Comparison of ENCODE assay signal across 1 cellular context in the genomic region with DNA sequence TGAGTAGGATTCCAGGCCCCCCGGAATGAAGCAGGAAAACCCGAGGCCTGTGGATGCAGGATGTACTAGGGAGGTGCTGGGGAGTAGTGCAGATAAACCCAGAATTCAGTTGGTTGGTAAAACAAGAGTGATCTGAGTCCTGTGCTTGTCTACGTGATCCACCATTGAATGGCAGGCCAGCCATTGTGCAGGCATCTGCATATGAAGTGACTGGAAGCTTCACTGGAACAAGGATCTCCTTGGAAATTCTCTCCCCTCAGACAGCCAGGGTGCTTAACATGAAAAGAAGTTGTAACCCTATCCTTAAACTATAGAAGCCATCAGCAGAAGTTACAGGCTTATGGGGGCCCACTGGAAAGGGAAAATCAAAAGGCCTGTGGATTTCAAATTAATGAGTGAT.
TF ChIP-seq lines count a peak whose summit lies in the region.

No MANE protein-coding gene starts in this region.

TF ChIP-seq in H1, 55 proteins besides CTCF, POLR2A, EP300 and RAD21:
- TF ChIP-seq TAF1 (IDR thresholded peaks at IDR 0.05; ENCODE audit: low read depth, low read length) = 0 out of 2 replicates have a peak, but pooled peaks have one; percentile 23
- 0 out of 2 replicates have a peak, but pooled peaks have one; percentile 42 for TF ChIP-seq YY1 (IDR thresholded peaks at IDR 0.05; ENCODE audit: low read depth, low read length)
- TF ChIP-seq BCL11A (IDR thresholded peaks at IDR 0.05; ENCODE audit: low read depth in 2 of 2, low read length in 2 of 2) = no peak
TF ChIP-seq in H1: peak in this region for 2.
